In genomic region chr6:31878222-31878621, GRCh38 we compare ENCODE assay signal across 17 cellular contexts. TPM values are rescaled to one million over a fixed set of nuclear protein-coding genes. Genes with fewer than 3 reads are reported as not detected.
A peak's percentile ranks its signal among the peaks of the same experiment; 100 is the strongest.
DNase-seq lines count a peak whose midpoint lies in the region; ATAC-seq and TF ChIP-seq lines count a peak whose summit lies in the region.
"Had no signal": no experiment of that assay in that cellular context is flagged by ENCODE, and none has a peak within 500 bp of the region (broad histone marks: within the 10 kb centered on the region; RNA-seq: fewer than 3 reads in every experiment).

No MANE protein-coding gene starts in this region.

- TF ChIP-seq EP300 in transverse colon (IDR thresholded peaks at IDR 0.05; ENCODE audit: low read depth): no peak

- no peak for ATAC-seq in central memory CD8-positive, alpha-beta T cell (replicated peaks; ENCODE audit: extremely low read depth, poor library complexity, severe bottlenecking)
- ATAC-seq: sciatic nerve had no signal

- peak overlapping the region; percentile 8 for H2AFZ ChIP-seq in mesenchymal stem cell (ENCODE audit: low read depth, low read length)
- H2AFZ ChIP-seq: neural progenitor cell had no signal

- in situ Hi-C loops in transverse colon (cut with MboI; ENCODE audit: low pct_ligation_motif_present in 1 of 4, low pct_unique_long_range_greater_than_20kb in 1 of 4, low sequenced_read_pairs in 3 of 4): no loop called here

- no peak overlapping the region for H2AK5ac ChIP-seq in mesenchymal stem cell (ENCODE audit: low read length, severe bottlenecking)

- no peak overlapping the region for H2BK120ac ChIP-seq in mesenchymal stem cell (ENCODE audit: low read depth, low read length)

- H3K4me3 ChIP-seq in HUES64 (ENCODE audit: low read length): peak overlapping the region; percentile 29; the same call in 1 of the 2 replicates
- H3K4me3 ChIP-seq in mesenchymal stem cell (ENCODE audit: insufficient read depth in 1 of 2, low read depth in 1 of 2, low read length in 2 of 2): no peak overlapping the region
- H3K4me3 ChIP-seq in transverse colon: peak overlapping the region; percentile 25 to 58 (median 52)
- H3K4me3 ChIP-seq: neural progenitor cell had no signal

- TF ChIP-seq POLR2A in transverse colon (IDR thresholded peaks at IDR 0.05): no peak

- no peak for TF ChIP-seq CTCF in transverse colon (IDR thresholded peaks at IDR 0.05)

- no peak overlapping the region for H2BK12ac ChIP-seq in mesenchymal stem cell (ENCODE audit: low read length in 2 of 2)

- H3K4me1 ChIP-seq in HUES64 (ENCODE audit: insufficient read depth, low read length) (no peaks in the 10 kb centered on the region), mesenchymal stem cell (ENCODE audit: control insufficient read depth, insufficient read depth, low read depth, low read length) (peaks cover 9% of the 10 kb centered on the region), transverse colon (peaks cover 14 to 36% (median 32%) of the 10 kb centered on the region in 4 donors)
- H3K4me1 ChIP-seq: neural progenitor cell had no signal

- H4K8ac ChIP-seq in mesenchymal stem cell (ENCODE audit: low read length): no peak overlapping the region

- H3K23ac ChIP-seq in mesenchymal stem cell (ENCODE audit: low read length in 2 of 2): no peak overlapping the region

- no peak overlapping the region for H3K4ac ChIP-seq in mesenchymal stem cell (ENCODE audit: low read depth in 1 of 2, low read length in 2 of 2)

- H2BK15ac ChIP-seq in mesenchymal stem cell (ENCODE audit: low read depth, poor library complexity, severe bottlenecking): no peak overlapping the region

- 80% methylated on average over 3 of the region's 3 CpGs for WGBS in HUES64
- 91% methylated on average over 3 of the region's 3 CpGs for WGBS in mesenchymal stem cell
- WGBS in transverse colon (ENCODE audit: low coverage in 1 of 2), 2 donors: 66% methylated on average over 3 of the region's 3 CpGs; no CpG with 5 or more reads in 1 of the 2 donors

- H3K14ac ChIP-seq in mesenchymal stem cell (ENCODE audit: low read length in 2 of 2): no peak overlapping the region

- intact Hi-C loops in transverse colon (cut with DNase I; ENCODE audit: low total_unique reads): no loop called here

- no peak overlapping the region for H3K4me2 ChIP-seq in mesenchymal stem cell (ENCODE audit: low read length, poor library complexity, severe bottlenecking)
- H3K4me2 ChIP-seq: neural progenitor cell had no signal

- H3K79me1 ChIP-seq in mesenchymal stem cell (replicated peaks; ENCODE audit: low read length, poor library complexity, severe bottlenecking): no peaks in the 10 kb centered on the region

- H3K27me3 ChIP-seq in HUES64 (ENCODE audit: insufficient read depth, low read length) (no peaks in the 10 kb centered on the region), mesenchymal stem cell (ENCODE audit: control insufficient read depth in 1 of 2, insufficient read depth in 1 of 2, low read length in 2 of 2) (no peaks in the 10 kb centered on the region), transverse colon (no peaks in the 10 kb centered on the region)
- H3K27me3 ChIP-seq: neural progenitor cell had no signal

- H3K36me3 ChIP-seq in HUES64 (ENCODE audit: insufficient read depth, low read length) (peaks cover 37% of the 10 kb centered on the region), mesenchymal stem cell (ENCODE audit: control insufficient read depth in 1 of 2, insufficient read depth in 2 of 2, low read depth in 1 of 2, low read length in 2 of 2) (peaks cover 36 to 40% of the 10 kb centered on the region in 2 experiments), transverse colon (peaks cover 0 to 16% (median 2%) of the 10 kb centered on the region in 4 donors)
- H3K36me3 ChIP-seq: neural progenitor cell had no signal

- H3K27ac ChIP-seq in HUES64 (ENCODE audit: low read depth, low read length) (no peak overlapping the region), mesenchymal stem cell (ENCODE audit: low read length, poor library complexity, severe bottlenecking) (no peak overlapping the region), transverse colon (peak overlapping the region; percentile 86 to 96 (median 92))
- H3K27ac ChIP-seq: neural progenitor cell had no signal

- no peak for DNase-seq in central memory CD8-positive, alpha-beta T cell (ENCODE audit: low spot score in 2 of 2)
- DNase-seq in mesenchymal stem cell (no peak), transverse colon (no peak), NCI-H2029 (lab: John Stamatoyannopoulos, UW) (no peak), NCI-H1105 treated with DMSO at 0.1 percent for 48 hours (lab: John Stamatoyannopoulos, UW) (no peak), NCI-H187 (lab: John Stamatoyannopoulos, UW) (no peak)
- DNase-seq: activated CD4-positive, alpha-beta T cell treated with anti-CD3 and anti-CD28 coated beads for 48 hours; NCI-H1694; stimulated activated CD4-positive, alpha-beta T cell treated with anti-CD3 and anti-CD28 coated beads, Interleukin-2, amount 100 ng/mL, for 24 hours had no signal

- 0 out of 2 replicates have a peak overlapping the region, but pooled peaks have one; percentile 20 for H3K9ac ChIP-seq in HUES64 (ENCODE audit: low read depth, low read length)
- H3K9ac ChIP-seq in mesenchymal stem cell (ENCODE audit: low read length): no peak overlapping the region
- H3K9ac ChIP-seq: neural progenitor cell had no signal

- H3K27ac Mint-ChIP-seq in central memory CD8-positive, alpha-beta T cell (ENCODE audit: low read depth): peak overlapping the region; percentile 29
- H3K27ac Mint-ChIP-seq: activated naive CD4-positive, alpha-beta T cell treated with anti-CD3 and anti-CD28 coated beads, Interleukin-2, amount 50 U/mL, for 24 hours; endodermal cell; neural progenitor cell had no signal

- H2BK5ac ChIP-seq in mesenchymal stem cell (ENCODE audit: low read depth, low read length, poor library complexity, severe bottlenecking): no peak overlapping the region

- H4K91ac ChIP-seq in mesenchymal stem cell (ENCODE audit: low read length): no peak overlapping the region

- no peaks in the 10 kb centered on the region for H3K4me1 Mint-ChIP-seq in central memory CD8-positive, alpha-beta T cell
- H3K4me1 Mint-ChIP-seq: activated naive CD4-positive, alpha-beta T cell treated with anti-CD3 and anti-CD28 coated beads, Interleukin-2, amount 50 U/mL, for 24 hours; brain; neural progenitor cell had no signal

- H3K4me3 Mint-ChIP-seq in central memory CD8-positive, alpha-beta T cell: no peak overlapping the region
- H3K4me3 Mint-ChIP-seq: activated naive CD4-positive, alpha-beta T cell treated with anti-CD3 and anti-CD28 coated beads, Interleukin-2, amount 50 U/mL, for 24 hours; endodermal cell; neural progenitor cell had no signal

- H3K36me3 Mint-ChIP-seq in central memory CD8-positive, alpha-beta T cell (ENCODE audit: insufficient read depth): peaks cover 20% of the 10 kb centered on the region

- no peaks in the 10 kb centered on the region for H3K9me3 Mint-ChIP-seq in central memory CD8-positive, alpha-beta T cell
- H3K9me3 Mint-ChIP-seq: activated naive CD4-positive, alpha-beta T cell treated with anti-CD3 and anti-CD28 coated beads, Interleukin-2, amount 50 U/mL, for 24 hours; brain; endodermal cell; neural progenitor cell had no signal

- H3K18ac ChIP-seq in mesenchymal stem cell (ENCODE audit: low read depth in 1 of 2, low read length in 2 of 2): no peak overlapping the region

- no peaks in the 10 kb centered on the region for H3K27me3 Mint-ChIP-seq in central memory CD8-positive, alpha-beta T cell
- H3K27me3 Mint-ChIP-seq: activated naive CD4-positive, alpha-beta T cell treated with anti-CD3 and anti-CD28 coated beads, Interleukin-2, amount 50 U/mL, for 24 hours had no signal

- no peaks in the 10 kb centered on the region for H3K9me3 ChIP-seq in HUES64 (ENCODE audit: insufficient read depth, low read depth, low read length)
- no peaks in the 10 kb centered on the region for H3K9me3 ChIP-seq in mesenchymal stem cell (ENCODE audit: control insufficient read depth, low read length)
- H3K9me3 ChIP-seq in transverse colon: no peaks in the 10 kb centered on the region

RNA-seq across cellular contexts. Expression of gene SLC44A4, which starts 0.6 kb away (rescaled TPM):
- 0.50 TPM for polyA plus RNA-seq in HUES64 (2013, experiment 1 of 2)
- polyA plus RNA-seq in HUES64 (2013, experiment 2 of 2): 0.82 TPM
- polyA plus RNA-seq in mesenchymal stem cell (2013, experiment 1 of 2): 0.03 TPM
- polyA plus RNA-seq in mesenchymal stem cell (2013, experiment 2 of 2): not detected
- total RNA-seq in transverse colon: 100 to 1,000 TPM; 149 to 734 (median 395) TPM
- total RNA-seq: SK-MEL-5, temporal lobe had no signal

RNA-seq across cellular contexts. Expression of gene NEU1, which starts 15.6 kb away (rescaled TPM):
- 37.2 TPM for polyA plus RNA-seq in HUES64 (2013, experiment 1 of 2)
- 35.9 TPM for polyA plus RNA-seq in HUES64 (2013, experiment 2 of 2)
- 140 TPM for polyA plus RNA-seq in mesenchymal stem cell (2013, experiment 1 of 2)
- 145 TPM for polyA plus RNA-seq in mesenchymal stem cell (2013, experiment 2 of 2)
- 10 to 100 TPM; 21.1 to 88.7 (median 65.4) TPM for total RNA-seq in transverse colon

RNA-seq across cellular contexts. Expression of gene EHMT2, which starts 19.3 kb away (rescaled TPM):
- polyA plus RNA-seq in HUES64 (2013, experiment 1 of 2): 112 TPM
- polyA plus RNA-seq in HUES64 (2013, experiment 2 of 2): 109 TPM
- polyA plus RNA-seq in mesenchymal stem cell (2013, experiment 1 of 2): 34.5 TPM
- polyA plus RNA-seq in mesenchymal stem cell (2013, experiment 2 of 2): 33.2 TPM
- 10 to 100 TPM; 25.9 to 33.3 (median 27.9) TPM for total RNA-seq in transverse colon

RNA-seq across cellular contexts. Expression of gene ZBTB12, which starts 23.7 kb away (rescaled TPM):
- 26.5 TPM for polyA plus RNA-seq in HUES64 (2013, experiment 1 of 2)
- polyA plus RNA-seq in HUES64 (2013, experiment 2 of 2): 29.8 TPM
- 2.8 TPM for polyA plus RNA-seq in mesenchymal stem cell (2013, experiment 1 of 2)
- polyA plus RNA-seq in mesenchymal stem cell (2013, experiment 2 of 2): 2.8 TPM
- 1 to 10 TPM in 1 of 4 donors, under 1 TPM in 3; 0.14 to 1.3 (median 0.77) TPM for total RNA-seq in transverse colon

RNA-seq across cellular contexts. Expression of gene C2, which starts 49.3 kb away (rescaled TPM):
- polyA plus RNA-seq in HUES64 (2013, experiment 1 of 2): 0.25 TPM
- polyA plus RNA-seq in HUES64 (2013, experiment 2 of 2): 0.32 TPM
- polyA plus RNA-seq in mesenchymal stem cell (2013, experiment 1 of 2): 1.1 TPM
- 1.3 TPM for polyA plus RNA-seq in mesenchymal stem cell (2013, experiment 2 of 2)
- total RNA-seq in transverse colon: 1 to 10 TPM; 4.6 to 9.4 (median 7.5) TPM

Comparison
In these comparisons a context has a peak if more than half of its experiments do, and no peak if none do; other contexts are left out.
1. H3K27ac ChIP-seq: peak in transverse colon (4 of 4); none in HUES64 (single experiment) and mesenchymal stem cell (single experiment).
2. H3K4me3 ChIP-seq: peak in HUES64 (single experiment) and transverse colon (4 of 4); none in mesenchymal stem cell (0 of 2).